ENCODE assay signal across 2 cellular contexts in genomic region chr12:95181103-95181502, GRCh38.
A peak's percentile ranks its signal among the peaks of the same experiment; 100 is the strongest.
TF ChIP-seq lines count a peak whose summit lies in the region.

No MANE protein-coding gene starts in this region.

TF ChIP-seq in HEK293, 187 proteins besides CTCF, POLR2A, EP300 and RAD21 (continued from another document):
- TF ChIP-seq PRDM10 (tag by site-specific recombination; IDR thresholded peaks at IDR 0.05) = no peak
- TF ChIP-seq SCRT1 (tag by site-specific recombination; IDR thresholded peaks at IDR 0.05; ENCODE audit: borderline replicate concordance) = peak; percentile 82; the same call in 1 of the 2 replicates
- TF ChIP-seq ZNF76 (tag by site-specific recombination; IDR thresholded peaks at IDR 0.05; ENCODE audit: borderline replicate concordance, low read depth) = no peak
- no peak for TF ChIP-seq HIC1 (tag by site-specific recombination; IDR thresholded peaks at IDR 0.05)
- peak; percentile 68 for TF ChIP-seq SCRT2 (tag by site-specific recombination; IDR thresholded peaks at IDR 0.05)
- TF ChIP-seq SP7 (tag by site-specific recombination; IDR thresholded peaks at IDR 0.05) = peak; percentile 29; the same call in 1 of the 2 replicates
- no peak for TF ChIP-seq ZNF416 (tag by site-specific recombination; IDR thresholded peaks at IDR 0.05)

TF ChIP-seq in K562, 482 proteins besides CTCF, POLR2A, EP300 and RAD21 (continued from another document and continues in another):
- TF ChIP-seq MTA1 (IDR thresholded peaks at IDR 0.05; ENCODE audit: borderline replicate concordance) = no peak
- TF ChIP-seq CBFA2T2 (conservative IDR thresholded peaks at IDR 0.05) = peak; percentile 65
- no peak for TF ChIP-seq ZNF699 (CRISPR knock-in tag; IDR thresholded peaks at IDR 0.05; ENCODE audit: insufficient replicate concordance)
- no peak for TF ChIP-seq SAFB2 (IDR thresholded peaks at IDR 0.05; ENCODE audit: borderline replicate concordance, low read depth, low read length, severe bottlenecking)
- no peak for TF ChIP-seq NR2F6 (CRISPR knock-in tag; IDR thresholded peaks at IDR 0.05)
- TF ChIP-seq RFX1 (IDR thresholded peaks at IDR 0.05) = peak; percentile 45; the same call in 1 of the 2 replicates
- no peak for TF ChIP-seq NR3C1 (CRISPR knock-in tag; IDR thresholded peaks at IDR 0.05)
- TF ChIP-seq ZNF830 (CRISPR knock-in tag; IDR thresholded peaks at IDR 0.05) = no peak
- TF ChIP-seq STAT5B (CRISPR knock-in tag; IDR thresholded peaks at IDR 0.05) = no peak
- TF ChIP-seq ZNF511 (CRISPR knock-in tag; IDR thresholded peaks at IDR 0.05) = no peak
- peak; percentile 47; the same call in 1 of the 2 replicates for TF ChIP-seq CTBP1 (IDR thresholded peaks at IDR 0.05; ENCODE audit: borderline replicate concordance)
- TF ChIP-seq CBFA2T3 (IDR thresholded peaks at IDR 0.05) = peak; percentile 83
- TF ChIP-seq ZNF146 (CRISPR knock-in tag; IDR thresholded peaks at IDR 0.05; ENCODE audit: unreplicated experiment) = no peak
- TF ChIP-seq UBTF (IDR thresholded peaks at IDR 0.05; ENCODE audit: borderline replicate concordance in 1 of 2, low read depth in 2 of 2, low read length in 2 of 2) = no peak
- no peak for TF ChIP-seq GMEB1 (CRISPR knock-in tag; IDR thresholded peaks at IDR 0.05)
- no peak for TF ChIP-seq ATF6 (CRISPR knock-in tag; IDR thresholded peaks at IDR 0.05)
- TF ChIP-seq CXXC5 (CRISPR knock-in tag; IDR thresholded peaks at IDR 0.05) = 0 out of 2 replicates have a peak, but pooled peaks have one; percentile 33
- TF ChIP-seq ZNF354B (CRISPR knock-in tag; IDR thresholded peaks at IDR 0.05) = no peak
- no peak for TF ChIP-seq ID3 (CRISPR knock-in tag; IDR thresholded peaks at IDR 0.05)
- TF ChIP-seq ID3 (tag; IDR thresholded peaks at IDR 0.05) = no peak
- TF ChIP-seq NCOR1 (IDR thresholded peaks at IDR 0.05) = peak; percentile 61
- TF ChIP-seq CREB1 (IDR thresholded peaks at IDR 0.05) = peak; percentile 53
- TF ChIP-seq CREB1 (CRISPR knock-in tag; IDR thresholded peaks at IDR 0.05) = no peak
- peak; percentile 79; the same call in 1 of the 2 replicates for TF ChIP-seq HINFP (tag; conservative IDR thresholded peaks at IDR 0.05; ENCODE audit: low read depth)
- peak; percentile 44 to 46; a peak in 2 of 4 replicates for TF ChIP-seq FOXK2 (conservative IDR thresholded peaks at IDR 0.05 in 1 of 2, IDR thresholded peaks at IDR 0.05 in 1 of 2; ENCODE audit: low read depth in 2 of 2)
- peak; percentile 70 for TF ChIP-seq TAL1 (IDR thresholded peaks at IDR 0.05)
- TF ChIP-seq ATF1 (CRISPR knock-in tag; IDR thresholded peaks at IDR 0.05) = no peak
- TF ChIP-seq ATF1 (tag; IDR thresholded peaks at IDR 0.05) = peak; percentile 83
- no peak for TF ChIP-seq PHF20 (IDR thresholded peaks at IDR 0.05; ENCODE audit: partially characterized antibody)
- peak; percentile 44; the same call in 1 of the 2 replicates for TF ChIP-seq ADNP (tag; IDR thresholded peaks at IDR 0.05)
- no peak for TF ChIP-seq FOS (IDR thresholded peaks at IDR 0.05; ENCODE audit: extremely low read depth, insufficient read length)
- TF ChIP-seq CC2D1A (IDR thresholded peaks at IDR 0.05) = peak; percentile 82; the same call in 1 of the 2 replicates
- peak; percentile 45; the same call in 1 of the 2 replicates for TF ChIP-seq JUND (IDR thresholded peaks at IDR 0.05; ENCODE audit: borderline replicate concordance, low read depth, low read length)
- TF ChIP-seq JUND (tag; IDR thresholded peaks at IDR 0.05; ENCODE audit: borderline replicate concordance, low read depth, low read length) = peak; percentile 54; the same call in 1 of the 3 replicates
- TF ChIP-seq REST (CRISPR knock-in tag; IDR thresholded peaks at IDR 0.05; ENCODE audit: low read depth) = no peak
- peak; percentile 28; the same call in 1 of the 2 replicates for TF ChIP-seq STAT5A (IDR thresholded peaks at IDR 0.05; ENCODE audit: borderline replicate concordance, low read length)
- TF ChIP-seq POLR2AphosphoS5 (IDR thresholded peaks at IDR 0.05; ENCODE audit: control insufficient read depth, insufficient read depth, low read depth, low read length) = 0 out of 2 replicates have a peak, but pooled peaks have one; percentile 49
- peak; percentile 82 for TF ChIP-seq TCF3 (CRISPR knock-in tag; IDR thresholded peaks at IDR 0.05)
- TF ChIP-seq ZNF175 (CRISPR knock-in tag; IDR thresholded peaks at IDR 0.05; ENCODE audit: low read depth) = no peak
- peak; percentile 46 for TF ChIP-seq TBP (optimal IDR thresholded peaks at IDR 0.05; ENCODE audit: low read depth, low read length)
- TF ChIP-seq NCOA1 (IDR thresholded peaks at IDR 0.05; ENCODE audit: low read depth) = peak; percentile 19; the same call in 1 of the 2 replicates
- 0 out of 2 replicates have a peak, but pooled peaks have one; percentile 32 for TF ChIP-seq SMARCA4 (IDR thresholded peaks at IDR 0.05)
- no peak for TF ChIP-seq NR2C1 (IDR thresholded peaks at IDR 0.05)
- TF ChIP-seq NR2C1 (tag; IDR thresholded peaks at IDR 0.05) = peak; percentile 37; the same call in 1 of the 2 replicates
- peak; percentile 25; the same call in 1 of the 2 replicates for TF ChIP-seq EP400 (IDR thresholded peaks at IDR 0.05)
- 0 out of 2 replicates have a peak, but pooled peaks have one; percentile 40 for TF ChIP-seq ZBTB5 (IDR thresholded peaks at IDR 0.05)
- TF ChIP-seq NUFIP1 (IDR thresholded peaks at IDR 0.05; ENCODE audit: partially characterized antibody) = no peak
- TF ChIP-seq ZKSCAN1 (IDR thresholded peaks at IDR 0.05; ENCODE audit: low read depth, low read length) = 0 out of 2 replicates have a peak, but pooled peaks have one; percentile 28
- TF ChIP-seq POLR3G (IDR thresholded peaks at IDR 0.05; ENCODE audit: extremely low read depth, insufficient read length, insufficient replicate concordance) = no peak
- peak; percentile 70; the same call in 1 of the 2 replicates for TF ChIP-seq BHLHE40 (IDR thresholded peaks at IDR 0.05; ENCODE audit: low read length)
- 0 out of 2 replicates have a peak, but pooled peaks have one; percentile 18 for TF ChIP-seq ZNF384 (IDR thresholded peaks at IDR 0.05; ENCODE audit: low read depth, low read length)
